In the genomic region with DNA sequence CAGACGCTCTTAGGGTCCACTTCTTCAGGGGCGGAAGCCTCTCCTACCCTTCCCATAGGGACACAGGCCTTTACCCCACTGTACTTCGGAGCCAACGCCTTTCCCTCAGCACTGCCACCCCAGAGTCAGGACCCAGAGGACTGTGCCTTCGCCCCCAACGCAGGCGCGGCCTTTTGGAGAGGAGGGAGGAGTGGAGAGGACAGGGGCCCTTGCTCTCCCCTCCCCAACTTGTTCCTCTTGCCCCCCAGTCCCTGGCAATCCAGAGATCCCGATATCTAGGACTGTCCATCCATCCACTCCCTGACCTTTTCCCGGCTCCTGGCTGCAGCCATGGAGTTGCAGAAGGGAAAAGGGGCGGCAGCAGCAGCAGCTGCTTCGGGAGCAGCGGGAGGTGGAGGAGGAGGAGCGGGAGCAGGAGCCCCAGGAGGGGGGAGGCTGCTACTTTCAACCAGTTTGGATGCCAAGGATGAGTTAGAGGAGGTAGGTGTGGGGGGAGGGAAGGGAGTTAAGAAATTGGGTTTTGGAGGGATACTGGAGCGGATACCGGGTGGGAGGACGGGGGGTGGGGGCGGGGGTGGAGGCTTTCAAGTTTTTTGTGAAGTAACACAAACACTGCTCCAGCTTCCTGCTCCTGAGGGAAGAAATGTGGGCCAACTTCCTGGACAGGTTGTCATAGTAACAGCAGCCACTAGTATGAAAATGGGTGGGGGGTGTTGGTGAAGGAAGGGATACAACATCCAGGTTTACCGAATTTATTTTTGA, we compare ENCODE assay signal across 8 cellular contexts. TPM values are rescaled to one million over a fixed set of nuclear protein-coding genes. Genes with fewer than 3 reads are reported as not detected.
DNase-seq lines count a peak whose midpoint lies in the region; ATAC-seq and TF ChIP-seq lines count a peak whose summit lies in the region.

No MANE protein-coding gene starts in this region.

- TF ChIP-seq CTCF in foreskin fibroblast (IDR thresholded peaks at IDR 0.05; ENCODE audit: low read depth, low read length): no peak
- no peak for TF ChIP-seq CTCF in upper lobe of left lung (IDR thresholded peaks at IDR 0.05)

- H3K4me1 ChIP-seq in ACC112 (ENCODE audit: control insufficient read depth, insufficient read depth, low read length, unreplicated experiment) (peaks cover 24% of the 10 kb centered on the region), NT2/D1 (ENCODE audit: insufficient read depth, insufficient read length) (peaks cover 4% of the 10 kb centered on the region), upper lobe of left lung (peaks cover 17 to 34% (median 28%) of the 10 kb centered on the region in 4 donors)

- no peaks in the 10 kb centered on the region for H3K9me3 Mint-ChIP-seq in activated T-helper 2 cell treated with anti-CD3 and anti-CD28 coated beads, Interferon-gamma antibody, Interleukin-2, Interleukin-4, amounts not matched to agents 10 μg/mL and 5 μg/mL and 100 μg/mL, durations not matched to agents 14 hours and 24 hours and 36 hours

- H3K4me3 ChIP-seq in ACC112 (ENCODE audit: low read depth, low read length) (peak overlapping the region; percentile 99), NT2/D1 (ENCODE audit: insufficient read length, low read depth) (peak overlapping the region; percentile 97), foreskin fibroblast (ENCODE audit: low read depth in 1 of 2, low read length in 2 of 2) (peak overlapping the region; percentile 60 to 91), upper lobe of left lung (peak overlapping the region; percentile 59 to 79 (median 76))

- peak overlapping the region; percentile 80 for H3K27ac ChIP-seq in ACC112 (ENCODE audit: low read depth, low read length)
- H3K27ac ChIP-seq in upper lobe of left lung: peak overlapping the region; percentile 96 to 99 (median 98)

- H3K27me3 ChIP-seq in ACC112 (ENCODE audit: insufficient read depth, low read length): no peaks in the 10 kb centered on the region
- no peaks in the 10 kb centered on the region for H3K27me3 ChIP-seq in NT2/D1 (ENCODE audit: insufficient read depth, insufficient read length)
- no peaks in the 10 kb centered on the region for H3K27me3 ChIP-seq in upper lobe of left lung

- H3K4me1 Mint-ChIP-seq in activated T-helper 2 cell treated with anti-CD3 and anti-CD28 coated beads, Interferon-gamma antibody, Interleukin-2, Interleukin-4, amounts not matched to agents 10 μg/mL and 5 μg/mL and 100 μg/mL, durations not matched to agents 14 hours and 24 hours and 36 hours (ENCODE audit: low read depth): peaks cover 26% of the 10 kb centered on the region

- no peak for TF ChIP-seq EP300 in upper lobe of left lung (IDR thresholded peaks at IDR 0.05)

- H3K4me3 Mint-ChIP-seq in activated T-helper 2 cell treated with anti-CD3 and anti-CD28 coated beads, Interferon-gamma antibody, Interleukin-2, Interleukin-4, amounts not matched to agents 10 μg/mL and 5 μg/mL and 100 μg/mL, durations not matched to agents 14 hours and 24 hours and 36 hours (ENCODE audit: low read depth): peak overlapping the region; percentile 95

- peak overlapping the region; percentile 55 for H2AFZ ChIP-seq in ACC112 (ENCODE audit: low read length, unreplicated experiment)

- WGBS in upper lobe of left lung, 2 donors: 0 to 1% methylated on average over 16 to 19 of the region's 19 CpGs

- H3K36me3 ChIP-seq in ACC112 (ENCODE audit: insufficient read depth, low read length) (no peaks in the 10 kb centered on the region), NT2/D1 (ENCODE audit: insufficient read depth, insufficient read length, low read length) (peaks cover 21% of the 10 kb centered on the region), upper lobe of left lung (no peaks in the 10 kb centered on the region)

- no peaks in the 10 kb centered on the region for H3K27me3 Mint-ChIP-seq in activated T-helper 2 cell treated with anti-CD3 and anti-CD28 coated beads, Interferon-gamma antibody, Interleukin-2, Interleukin-4, amounts not matched to agents 10 μg/mL and 5 μg/mL and 100 μg/mL, durations not matched to agents 14 hours and 24 hours and 36 hours (ENCODE audit: low read depth)

- peaks cover 22% of the 10 kb centered on the region for H3K79me2 ChIP-seq in ACC112 (ENCODE audit: control insufficient read depth, insufficient read depth, low read length, unreplicated experiment)

- TF ChIP-seq POLR2A in GM19099 (IDR thresholded peaks at IDR 0.05; ENCODE audit: extremely low read depth, insufficient read length, low read depth): peak; percentile 12
- no peak for TF ChIP-seq POLR2A in upper lobe of left lung (IDR thresholded peaks at IDR 0.05)

- ATAC-seq in upper lobe of left lung (ENCODE audit: low FRiP score in 2 of 2) (peak; percentile 21 to 41), GM21717 (IDR thresholded peaks at IDR 0.05; ENCODE audit: unreplicated experiment) (no peak)

- DNase-seq in NT2/D1 (ENCODE audit: low read depth, low spot score) (peak; percentile 74), foreskin fibroblast (peak; percentile 36 to 67), occipital lobe (lab: John Stamatoyannopoulos, UW) (peak; percentile 9), upper lobe of left lung (peak; percentile 42 to 48)
- DNase-seq in activated T-helper 2 cell treated with anti-CD3 and anti-CD28 coated beads, Interferon-gamma antibody, Interleukin-2, Interleukin-4, amounts not matched to agents 10 μg/mL and 5 μg/mL and 100 μg/mL, durations not matched to agents 14 hours and 24 hours and 36 hours (ENCODE audit: low spot score): peak; percentile 20

- peak overlapping the region; percentile 94 for H3K27ac Mint-ChIP-seq in activated T-helper 2 cell treated with anti-CD3 and anti-CD28 coated beads, Interferon-gamma antibody, Interleukin-2, Interleukin-4, amounts not matched to agents 10 μg/mL and 5 μg/mL and 100 μg/mL, durations not matched to agents 14 hours and 24 hours and 36 hours

- intact Hi-C loops in activated T-helper 2 cell treated with anti-CD3 and anti-CD28 coated beads, Interferon-gamma antibody, Interleukin-2, Interleukin-4, amounts not matched to agents 10 μg/mL and 5 μg/mL and 100 μg/mL, durations not matched to agents 14 hours and 24 hours and 36 hours (cut with micrococcal nuclease): loop anchor here (5.0 kb wide), 1 partner anchor 56 kb away; a partner anchor contains a TSS

- H3K9me3 ChIP-seq in NT2/D1 (ENCODE audit: insufficient read depth, low read length) (no peaks in the 10 kb centered on the region), upper lobe of left lung (no peaks in the 10 kb centered on the region)

- peaks cover 22% of the 10 kb centered on the region for H3K36me3 Mint-ChIP-seq in activated T-helper 2 cell treated with anti-CD3 and anti-CD28 coated beads, Interferon-gamma antibody, Interleukin-2, Interleukin-4, amounts not matched to agents 10 μg/mL and 5 μg/mL and 100 μg/mL, durations not matched to agents 14 hours and 24 hours and 36 hours (ENCODE audit: low read depth)

- peak overlapping the region; percentile 100 for H3K9ac ChIP-seq in NT2/D1 (ENCODE audit: insufficient read length, low read depth)

RNA-seq across cellular contexts. Expression of a gene that starts 0.6 kb away (rescaled TPM):
- total RNA-seq in activated T-helper 2 cell treated with anti-CD3 and anti-CD28 coated beads, Interferon-gamma antibody, Interleukin-2, Interleukin-4, amounts not matched to agents 10 μg/mL and 5 μg/mL and 100 μg/mL, durations not matched to agents 14 hours and 24 hours and 36 hours: 53.8 and 54.0 TPM in 2 replicates
- total RNA-seq in occipital lobe (33.2 TPM), upper lobe of left lung (100 to 1,000 TPM in 1 of 6 donors, 10 to 100 TPM in 5; 58.2 to 159 (median 63.1) TPM)

RNA-seq across cellular contexts. Expression of a gene that starts 46.7 kb away (rescaled TPM):
- 11.5 and 13.7 TPM in 2 replicates for total RNA-seq in activated T-helper 2 cell treated with anti-CD3 and anti-CD28 coated beads, Interferon-gamma antibody, Interleukin-2, Interleukin-4, amounts not matched to agents 10 μg/mL and 5 μg/mL and 100 μg/mL, durations not matched to agents 14 hours and 24 hours and 36 hours
- total RNA-seq in occipital lobe (14.5 TPM), upper lobe of left lung (100 to 1,000 TPM in 5 of 6 donors, 10 to 100 TPM in 1; 92.8 to 272 (median 167) TPM)

RNA-seq across cellular contexts. Expression of a gene that starts 50.0 kb away (rescaled TPM):
- total RNA-seq in activated T-helper 2 cell treated with anti-CD3 and anti-CD28 coated beads, Interferon-gamma antibody, Interleukin-2, Interleukin-4, amounts not matched to agents 10 μg/mL and 5 μg/mL and 100 μg/mL, durations not matched to agents 14 hours and 24 hours and 36 hours: not detected in 2 replicates
- total RNA-seq in occipital lobe: 0.16 TPM
- 100 to 1,000 TPM in 1 of 6 donors, 10 to 100 TPM in 5; 32.5 to 101 (median 63.0) TPM for total RNA-seq in upper lobe of left lung

RNA-seq across cellular contexts. Expression of a gene that starts 57.7 kb away (rescaled TPM):
- total RNA-seq in activated T-helper 2 cell treated with anti-CD3 and anti-CD28 coated beads, Interferon-gamma antibody, Interleukin-2, Interleukin-4, amounts not matched to agents 10 μg/mL and 5 μg/mL and 100 μg/mL, durations not matched to agents 14 hours and 24 hours and 36 hours: 352 and 358 TPM in 2 replicates
- total RNA-seq in occipital lobe (177 TPM), upper lobe of left lung (100 to 1,000 TPM in 1 of 6 donors, 10 to 100 TPM in 5; 21.0 to 120 (median 75.8) TPM)

Comparison
In these comparisons a context has a peak if more than half of its experiments do, and no peak if none do; other contexts are left out.
1. DNase-seq: peak in every context shown above with its lines; median percentile 74 in NT2/D1; 52 in foreskin fibroblast; 45 in upper lobe of left lung; 20 in activated T-helper 2 cell treated with anti-CD3 and anti-CD28 coated beads, Interferon-gamma antibody, Interleukin-2, Interleukin-4, amounts not matched to agents 10 μg/mL and 5 μg/mL and 100 μg/mL, durations not matched to agents 14 hours and 24 hours and 36 hours; 9 in occipital lobe.
2. RNA of a gene that starts 50.0 kb away (total RNA-seq): 32.5 to 101 TPM in upper lobe of left lung; 0.16 TPM in occipital lobe (single experiment) and not detected in activated T-helper 2 cell treated with anti-CD3 and anti-CD28 coated beads, Interferon-gamma antibody, Interleukin-2, Interleukin-4, amounts not matched to agents 10 μg/mL and 5 μg/mL and 100 μg/mL, durations not matched to agents 14 hours and 24 hours and 36 hours; every median in the first group is over 10 times any median in the second.
3. Peak in every context shown above with its lines, with median percentiles within 50 percentile points of each other: H3K4me3 ChIP-seq.